In the genomic region with DNA sequence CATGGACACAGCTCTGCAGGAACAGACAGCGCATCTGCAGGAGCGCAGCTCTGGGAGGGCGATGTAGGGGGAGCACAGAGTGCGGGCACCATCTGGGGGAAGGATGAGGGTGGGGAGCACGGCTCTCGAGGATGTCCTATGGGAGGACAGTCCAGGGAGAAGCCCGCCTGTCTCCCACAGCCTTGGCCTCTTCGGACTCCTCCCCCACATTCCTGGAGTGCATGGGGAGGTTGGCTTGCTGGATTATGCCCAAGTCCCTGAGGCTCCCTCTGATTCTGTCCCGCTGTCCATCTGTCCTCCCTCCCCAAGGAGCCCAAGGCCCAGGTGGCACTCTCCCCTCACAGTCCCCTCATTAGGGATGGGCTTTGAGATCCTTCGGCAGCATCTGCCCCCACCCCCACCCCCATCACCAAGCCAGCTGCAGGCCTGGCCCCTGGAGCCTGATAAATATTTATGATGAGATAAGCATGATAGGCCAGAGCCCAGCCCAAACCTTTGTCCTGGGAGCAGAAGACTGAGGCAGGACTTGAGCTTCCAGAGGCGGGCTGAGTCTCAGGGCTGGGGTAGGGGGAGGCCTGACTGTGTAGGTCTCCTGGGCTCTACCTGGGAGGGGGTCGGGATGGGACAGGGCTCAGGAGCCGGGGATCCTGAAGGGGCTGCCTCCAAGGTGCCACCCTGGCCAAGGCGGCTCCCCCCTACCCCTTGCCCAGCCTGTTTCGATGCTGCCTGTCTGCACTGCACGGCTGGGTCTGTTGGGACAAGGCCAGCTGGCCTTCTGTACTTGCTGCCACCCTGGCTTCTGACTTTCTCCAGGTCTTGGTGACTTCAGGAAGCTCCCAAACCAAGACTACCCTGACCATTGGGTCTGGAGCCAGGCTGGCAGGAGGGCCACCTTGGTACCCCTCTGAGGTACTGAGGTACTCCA, we compare ENCODE assay signal across 13 cellular contexts. TPM values are rescaled to one million over a fixed set of nuclear protein-coding genes. Genes with fewer than 3 reads are reported as not detected.
DNase-seq lines count a peak whose midpoint lies in the region; FAIRE-seq and TF ChIP-seq lines count a peak whose summit lies in the region.
"Had no signal": no experiment of that assay in that cellular context is flagged by ENCODE, and none has a peak within 500 bp of the region (broad histone marks: within the 10 kb centered on the region; RNA-seq: fewer than 3 reads in every experiment).

No MANE protein-coding gene starts in this region.

- H3K9ac ChIP-seq in endodermal cell (ENCODE audit: extremely low read depth, low read length, poor library complexity, severe bottlenecking) = no peak overlapping the region

- no peak for TF ChIP-seq POLR2A in GM12892 (IDR thresholded peaks at IDR 0.05; ENCODE audit: low read depth, low read length)

- no peak overlapping the region for H3K4me3 Mint-ChIP-seq in endodermal cell
- H3K4me3 Mint-ChIP-seq: nephron progenitor cell had no signal

- H3K4me3 ChIP-seq in endodermal cell (ENCODE audit: low read length) (no peak overlapping the region), osteoblast (ENCODE audit: insufficient read depth, low read length) (no peak overlapping the region)
- H3K4me3 ChIP-seq: tibial artery had no signal

- no peaks in the 10 kb centered on the region for H3K36me3 Mint-ChIP-seq in endodermal cell (ENCODE audit: low read depth)

- H3K9me3 ChIP-seq in endodermal cell (ENCODE audit: control insufficient read depth, low read length) (no peaks in the 10 kb centered on the region), osteoblast (ENCODE audit: low read depth, low read length) (no peaks in the 10 kb centered on the region)
- H3K9me3 ChIP-seq: tibial artery had no signal

- TF ChIP-seq CTCF in endodermal cell (conservative IDR thresholded peaks at IDR 0.05) (no peak), osteoblast (IDR thresholded peaks at IDR 0.05; ENCODE audit: extremely low read depth, low read depth, low read length) (no peak)

- peak; percentile 23 for DNase-seq in Caki2 (ENCODE audit: low read depth)
- DNase-seq in NCI-H226 = peak; percentile 56
- DNase-seq in endodermal cell = peak; percentile 67
- DNase-seq in osteoblast (ENCODE audit: insufficient read length, low spot score, missing footprints) = peak; percentile 97
- no peak for DNase-seq in occipital lobe (lab: John Stamatoyannopoulos, UW)
- no peak for DNase-seq in GM12892 (ENCODE audit: insufficient read length)
- no peak for DNase-seq in activated T-cell treated with anti-CD3 and anti-CD28 coated beads for 4 hours
- DNase-seq in NK-92 treated with Interleukin-12 subunit alpha and Interleukin-12 subunit beta, amount 100 ng/mL, for 24 hours (lab: John Stamatoyannopoulos, UW) = no peak
- DNase-seq: caudate nucleus; DMS79; nephron progenitor cell; stimulated activated CD4-positive, alpha-beta T cell treated with anti-CD3 and anti-CD28 coated beads, Interleukin-4, amount 100 ng/mL, for 4 hours had no signal

- H3K27ac ChIP-seq in endodermal cell (ENCODE audit: low read depth, low read length) (peak overlapping the region; percentile 61), osteoblast (ENCODE audit: low read depth, low read length) (no peak overlapping the region)
- H3K27ac ChIP-seq: tibial artery had no signal

- H3K36me3 ChIP-seq in endodermal cell (ENCODE audit: control insufficient read depth, insufficient read depth, low read length) = no peaks in the 10 kb centered on the region
- H3K36me3 ChIP-seq in osteoblast (ENCODE audit: insufficient read depth, low read length) = no peaks in the 10 kb centered on the region
- H3K36me3 ChIP-seq: tibial artery had no signal

- H3K27me3 Mint-ChIP-seq in endodermal cell (ENCODE audit: insufficient read depth) = no peaks in the 10 kb centered on the region

- peaks cover 22% of the 10 kb centered on the region for H3K4me1 Mint-ChIP-seq in endodermal cell

- H3K27me3 ChIP-seq in endodermal cell (ENCODE audit: control insufficient read depth, insufficient read depth, low read length, poor library complexity, severe bottlenecking) (no peaks in the 10 kb centered on the region), osteoblast (ENCODE audit: insufficient read depth, low read length) (peaks cover 2% of the 10 kb centered on the region)
- H3K27me3 ChIP-seq: tibial artery had no signal

- no peak overlapping the region for H3K4me2 ChIP-seq in osteoblast (ENCODE audit: insufficient read depth, low read length)

- no peaks in the 10 kb centered on the region for H3K9me3 Mint-ChIP-seq in endodermal cell
- H3K9me3 Mint-ChIP-seq: nephron progenitor cell had no signal

- no peaks in the 10 kb centered on the region for H3K79me2 ChIP-seq in osteoblast (ENCODE audit: insufficient read depth, low read length)

- H3K27ac Mint-ChIP-seq in endodermal cell = peak overlapping the region; percentile 70
- H3K27ac Mint-ChIP-seq: nephron progenitor cell had no signal

- 88 to 92% methylated on average over 9 to 15 of the region's 16 CpGs for WGBS in endodermal cell (ENCODE audit: insufficient coverage in 1 of 2, insufficient read length in 1 of 2), 2 experiments

- H4K20me1 ChIP-seq in osteoblast (ENCODE audit: insufficient read depth, low read length) = peaks cover 9% of the 10 kb centered on the region

- in situ Hi-C loops in Caki2 (cut with HindIII; ENCODE audit: low pct_unique_long_range_greater_than_20kb, low sequenced_read_pairs) = no loop called here

- peaks cover 24% of the 10 kb centered on the region for H3K4me1 ChIP-seq in endodermal cell (ENCODE audit: control insufficient read depth, insufficient read depth, low read length)
- H3K4me1 ChIP-seq in osteoblast (ENCODE audit: insufficient read depth, low read length) = peaks cover 5% of the 10 kb centered on the region

- FAIRE-seq in GM12892 (lab: Jason Lieb, UNC) = no peak

- H2AFZ ChIP-seq in osteoblast (ENCODE audit: low read length) = no peak overlapping the region

RNA-seq across cellular contexts. Expression of gene SEMA3F, which starts 28.6 kb away (rescaled TPM):
- 33.5 and 36.1 TPM in 2 replicates for total RNA-seq in Caki2 (2014; rRNA removed; shearing (Covaris generic); ENCODE audit: low replicate concordance)
- total RNA-seq in endodermal cell (10 to 100 TPM; 44.8 to 63.2 TPM), osteoblast (5.1 and 16.5 TPM in 2 replicates), occipital lobe (5.8 TPM)
- polyA plus RNA-seq in endodermal cell (2013, experiment 1 of 2) = 32.1 TPM
- polyA plus RNA-seq in endodermal cell (2013, experiment 2 of 2) = 33.4 TPM
- 0.42 TPM for polyA plus RNA-seq in GM12892 (2012; ENCODE audit: missing spikeins)

RNA-seq across cellular contexts. Expression of gene RBM5, which starts 37.8 kb away (rescaled TPM):
- 42.3 and 44.1 TPM in 2 replicates for total RNA-seq in Caki2 (2014; rRNA removed; shearing (Covaris generic); ENCODE audit: low replicate concordance)
- total RNA-seq in endodermal cell (100 to 1,000 TPM; 153 to 166 TPM), osteoblast (148 and 150 TPM in 2 replicates), occipital lobe (205 TPM)
- polyA plus RNA-seq in endodermal cell (2013, experiment 1 of 2) = 243 TPM
- 213 TPM for polyA plus RNA-seq in endodermal cell (2013, experiment 2 of 2)
- 81.3 TPM for polyA plus RNA-seq in GM12892 (2012; ENCODE audit: missing spikeins)

Comparison
In these comparisons a context has a peak if more than half of its experiments do, and no peak if none do; other contexts are left out.
1. DNase-seq: peak in Caki2 (single experiment), NCI-H226 (single experiment), endodermal cell (single experiment) and osteoblast (single experiment); none in occipital lobe (single experiment), GM12892 (single experiment), activated T-cell treated with anti-CD3 and anti-CD28 coated beads for 4 hours (single experiment) and NK-92 treated with Interleukin-12 subunit alpha and Interleukin-12 subunit beta, amount 100 ng/mL, for 24 hours (single experiment).